12 cellular contexts compared by ENCODE assay signal in genomic region chr7:859368-860030, GRCh38.
"Had no signal": no experiment of that assay in that cellular context is flagged by ENCODE, and none has a peak within 500 bp of the region (broad histone marks: within the 10 kb centered on the region; RNA-seq: fewer than 3 reads in every experiment).

No MANE protein-coding gene starts in this region.

- DNase-seq: activated CD4-positive, alpha-beta T cell treated with anti-CD3 and anti-CD28 coated beads, Interleukin-2, amount 10 ng/mL, durations not matched to agents 7 days and 5 days; activated CD8-positive, alpha-beta T cell treated with anti-CD3 and anti-CD28 coated beads, Interleukin-2, amount 10 ng/mL, durations not matched to agents 7 days and 5 days; activated effector memory CD4-positive, alpha-beta T cell treated with Interleukin-2 at 50 U/mL for 16 hours; activated naive CD4-positive, alpha-beta T cell treated with anti-CD3 and anti-CD28 coated beads, Interleukin-2, amount 50 U/mL, for 16 hours; activated T-cell treated with anti-CD3 and anti-CD28 coated beads, Interleukin-2, amount 50 U/mL, for 4 hours; cerebellar nuclear complex; effector CD4-positive, alpha-beta T cell; stimulated activated CD4-positive, alpha-beta T cell treated with anti-CD3 and anti-CD28 coated beads, Interleukin-12 subunit alpha, Interleukin-12 subunit beta, amount 100 ng/mL, for 4 hours; stimulated activated CD4-positive, alpha-beta T cell treated with anti-CD3 and anti-CD28 coated beads, Interleukin-1b, Interleukin-23, amount 100 ng/mL, for 48 hours; stimulated activated naive CD8-positive, alpha-beta T cell treated with anti-CD3 and anti-CD28 coated beads, Interleukin-15, Interleukin-2, amounts not matched to agents 100 U/mL and 50 U/mL, for 24 hours; substantia nigra had no signal

- H3K4me1 Mint-ChIP-seq: activated CD4-positive, alpha-beta T cell treated with anti-CD3 and anti-CD28 coated beads, Interleukin-2, amount 10 ng/mL, durations not matched to agents 7 days and 5 days had no signal

- H3K4me3 Mint-ChIP-seq: activated CD4-positive, alpha-beta T cell treated with anti-CD3 and anti-CD28 coated beads, Interleukin-2, amount 10 ng/mL, durations not matched to agents 7 days and 5 days; activated CD8-positive, alpha-beta T cell treated with anti-CD3 and anti-CD28 coated beads, Interleukin-2, amount 10 ng/mL, durations not matched to agents 7 days and 5 days; activated T-cell treated with anti-CD3 and anti-CD28 coated beads, Interleukin-2, amount 50 U/mL, for 4 hours had no signal

- H3K27me3 Mint-ChIP-seq: activated CD4-positive, alpha-beta T cell treated with anti-CD3 and anti-CD28 coated beads, Interleukin-2, amount 10 ng/mL, durations not matched to agents 7 days and 5 days had no signal

- ATAC-seq: activated CD8-positive, alpha-beta T cell treated with anti-CD3 and anti-CD28 coated beads, Interleukin-2, amount 10 ng/mL, durations not matched to agents 7 days and 5 days; activated T-cell treated with anti-CD3 and anti-CD28 coated beads, Interleukin-2, amount 50 U/mL, for 4 hours; left lobe of liver; stimulated activated naive CD8-positive, alpha-beta T cell treated with anti-CD3 and anti-CD28 coated beads, Interleukin-15, Interleukin-2, amounts not matched to agents 100 U/mL and 50 U/mL, for 24 hours had no signal

- H3K9me3 Mint-ChIP-seq: activated CD4-positive, alpha-beta T cell treated with anti-CD3 and anti-CD28 coated beads, Interleukin-2, amount 10 ng/mL, durations not matched to agents 7 days and 5 days; activated T-cell treated with anti-CD3 and anti-CD28 coated beads, Interleukin-2, amount 50 U/mL, for 4 hours had no signal

- H3K27ac Mint-ChIP-seq: activated CD4-positive, alpha-beta T cell treated with anti-CD3 and anti-CD28 coated beads, Interleukin-2, amount 10 ng/mL, durations not matched to agents 7 days and 5 days; activated CD8-positive, alpha-beta T cell treated with anti-CD3 and anti-CD28 coated beads, Interleukin-2, amount 10 ng/mL, durations not matched to agents 7 days and 5 days had no signal
